ENCODE assay signal across 24 cellular contexts in genomic region chr16:53183442-53183841, GRCh38.
DNase-seq lines count a peak whose midpoint lies in the region; ATAC-seq, FAIRE-seq and TF ChIP-seq lines count a peak whose summit lies in the region.
"Had no signal": no experiment of that assay in that cellular context is flagged by ENCODE, and none has a peak within 500 bp of the region (broad histone marks: within the 10 kb centered on the region; RNA-seq: fewer than 3 reads in every experiment).

No MANE protein-coding gene starts in this region.

- POLR2A ChIA-PET in HepG2 (lab: Yijun Ruan, JAX) = no interaction called here

- peaks cover 0 to 20% (median 10%) of the 10 kb centered on the region in 6 donors for H3K9me3 Mint-ChIP-seq in immature natural killer cell

- no peak for FAIRE-seq in HepG2 (lab: Jason Lieb, UNC)
- FAIRE-seq: GM12878, RCC 7860 had no signal

- no peak overlapping the region for H3K4me2 ChIP-seq in HepG2 (ENCODE audit: low read depth, low read length)
- H3K4me2 ChIP-seq: BLaER1 had no signal

- peaks cover 3% of the 10 kb centered on the region for H3K79me2 ChIP-seq in HepG2 (ENCODE audit: insufficient read depth, low read length)

- intact Hi-C loops in HepG2 (cut with micrococcal nuclease; ENCODE audit: unreplicated experiment) = no loop called here

- no peak overlapping the region for H2AFZ ChIP-seq in HepG2 (ENCODE audit: low read length)

- H3K27me3 Mint-ChIP-seq in immature natural killer cell (ENCODE audit: low read depth in 3 of 3) = peaks cover 0 to 2% (median 0%) of the 10 kb centered on the region in 3 donors
- H3K27me3 Mint-ChIP-seq: CD4-positive, alpha-beta T cell; IgD-negative memory B cell had no signal

- TF ChIP-seq EP300 in HepG2 (IDR thresholded peaks at IDR 0.05; ENCODE audit: low read depth in 2 of 2, low read length in 2 of 2) = no peak
- TF ChIP-seq EP300 in HepG2 (CRISPR knock-in tag; IDR thresholded peaks at IDR 0.05; ENCODE audit: borderline replicate concordance) = no peak

- H3K9ac ChIP-seq in HepG2 (ENCODE audit: insufficient read depth, low read depth, low read length) = no peak overlapping the region
- H3K9ac ChIP-seq: BLaER1 had no signal

- H3K4me1 Mint-ChIP-seq in immature natural killer cell = no peaks in the 10 kb centered on the region

- H3K27ac Mint-ChIP-seq in immature natural killer cell = no peak overlapping the region
- H3K27ac Mint-ChIP-seq: CD4-positive, alpha-beta T cell; IgD-negative memory B cell had no signal

- CTCF ChIA-PET in HepG2 (lab: Yijun Ruan, JAX; ENCODE audit: low intra/inter-chr PET ratio, low total read pairs) = no interaction called here

- H3K27me3 ChIP-seq in HepG2 (ENCODE audit: control insufficient read depth in 1 of 2, insufficient read depth in 2 of 2, low read length in 2 of 2) = no peaks in the 10 kb centered on the region
- H3K27me3 ChIP-seq: BLaER1, SJCRH30 had no signal

- H3K27ac ChIP-seq in HepG2 (ENCODE audit: extremely low read length, insufficient read depth, low read length) = no peak overlapping the region
- H3K27ac ChIP-seq: BLaER1, HL-60, SJCRH30 had no signal

- H3K36me3 ChIP-seq in HepG2 (replicated peaks in 1 of 2; ENCODE audit: control insufficient read depth in 1 of 2, insufficient read depth in 2 of 2, low read length in 2 of 2) = peaks cover 3 to 10% of the 10 kb centered on the region in 2 experiments; a peak in 3 of 5 replicates

- peaks cover 8% of the 10 kb centered on the region for H3K4me1 ChIP-seq in HepG2 (ENCODE audit: insufficient read depth, low read length)
- H3K4me1 ChIP-seq: SJCRH30 had no signal

- H3K4me3 Mint-ChIP-seq in immature natural killer cell = no peak overlapping the region
- H3K4me3 Mint-ChIP-seq: CD4-positive, alpha-beta T cell; IgD-negative memory B cell had no signal

- no peak for TF ChIP-seq POLR2A in HepG2 (IDR thresholded peaks at IDR 0.05; ENCODE audit: insufficient read depth in 1 of 2, low read depth in 2 of 2, low read length in 2 of 2)

- H3K4me3 ChIP-seq in fibroblast of mammary gland (ENCODE audit: control insufficient read depth, low read depth, low read length) (no peak overlapping the region), HepG2 (replicated peaks in 1 of 3; ENCODE audit: insufficient read depth in 1 of 3, low read depth in 2 of 3, low read length in 3 of 3) (no peak overlapping the region)
- H3K4me3 ChIP-seq: BLaER1, GM12878, SJCRH30 had no signal

- DNase-seq in amniotic epithelial cell (ENCODE audit: low read depth) (peak; percentile 54), fibroblast of mammary gland (ENCODE audit: low read depth) (peak; percentile 24), HepG2 (ENCODE audit: low spot score) (peak; percentile 21), immature natural killer cell (no peak)
- DNase-seq in stimulated activated CD4-positive, alpha-beta T cell treated with anti-CD3 and anti-CD28 coated beads, Interleukin-4, amount 100 ng/mL, for 1 hour = no peak
- DNase-seq: ACHN; CD4-positive, alpha-beta T cell; COR-L47; DMS 273 treated with DMSO at 0.1 percent for 48 hours; DND-41; H7; NCI-H1105 treated with DMSO at 0.1 percent for 48 hours; NCI-H2029 treated with DMSO at 0.1 percent for 48 hours; NCI-H2171; NCI-H524 treated with DMSO at 0.1 percent for 48 hours; OCI-M1; SJCRH30 had no signal

- in situ Hi-C loops in HepG2 (cut with HindIII; ENCODE audit: extremely low pct_ligation_motif_present, low pct_unique_long_range_greater_than_20kb) = no loop called here

- no TSS peak for BruUV-seq in HepG2 (replicated peaks; lab: Mats Ljungman, UMichigan)

- no peak for TF ChIP-seq RAD21 in HepG2 (CRISPR knock-in tag; IDR thresholded peaks at IDR 0.05)

- TF ChIP-seq CTCF in fibroblast of mammary gland (conservative IDR thresholded peaks at IDR 0.05; ENCODE audit: control insufficient read depth, insufficient read depth, low read depth, low read length) = no peak
- no peak for TF ChIP-seq CTCF in HepG2 (CRISPR knock-in tag; IDR thresholded peaks at IDR 0.05)

- peaks cover 27% of the 10 kb centered on the region for H3K9me3 ChIP-seq in HepG2 (ENCODE audit: low read length)

- ATAC-seq in HepG2 (no peak), HG02678 (IDR thresholded peaks at IDR 0.05; ENCODE audit: unreplicated experiment) (no peak), HG03565 (IDR thresholded peaks at IDR 0.05; ENCODE audit: unreplicated experiment) (no peak)
- ATAC-seq: GM12878 had no signal

- 59% methylated on average over 4 of the region's 4 CpGs for WGBS in HepG2 (ENCODE audit: low lambda C conversion rate)

- no peaks in the 10 kb centered on the region for H4K20me1 ChIP-seq in HepG2 (ENCODE audit: insufficient read depth, low read length)

- H3K36me3 Mint-ChIP-seq in immature natural killer cell = peaks cover 18 to 30% (median 23%) of the 10 kb centered on the region in 3 donors

TF ChIP-seq in HepG2, 621 proteins besides CTCF, POLR2A, EP300 and RAD21:
- TF ChIP-seq RXRB (CRISPR knock-in tag; IDR thresholded peaks at IDR 0.05; ENCODE audit: borderline replicate concordance) (peak; percentile 41; the same call in 1 of the 2 replicates), SOX6 (IDR thresholded peaks at IDR 0.05) (no peak), SOX6 (CRISPR knock-in tag; IDR thresholded peaks at IDR 0.05) (0 out of 2 replicates have a peak, but pooled peaks have one; percentile 12), THRA (CRISPR knock-in tag; IDR thresholded peaks at IDR 0.05; ENCODE audit: borderline replicate concordance) (peak; percentile 59; the same call in 1 of the 2 replicates), ADNP (CRISPR knock-in tag; IDR thresholded peaks at IDR 0.05) (0 out of 2 replicates have a peak, but pooled peaks have one; percentile 58), SOX13 (IDR thresholded peaks at IDR 0.05) (no peak), SOX13 (CRISPR knock-in tag; conservative IDR thresholded peaks at IDR 0.05 in 1 of 2, IDR thresholded peaks at IDR 0.05 in 1 of 2) (peak in 1 of 2 experiments; percentile 37; a peak in 1 of 4 replicates), ZSCAN20 (CRISPR knock-in tag; IDR thresholded peaks at IDR 0.05; ENCODE audit: borderline replicate concordance) (no peak), ZNF737 (CRISPR knock-in tag; IDR thresholded peaks at IDR 0.05; ENCODE audit: borderline replicate concordance) (no peak), FOSL1 (CRISPR knock-in tag; IDR thresholded peaks at IDR 0.05; ENCODE audit: borderline replicate concordance) (0 out of 2 replicates have a peak, but pooled peaks have one; percentile 11), POGZ (CRISPR knock-in tag; IDR thresholded peaks at IDR 0.05) (peak; percentile 48; the same call in 1 of the 2 replicates), NFE2L1 (CRISPR knock-in tag; IDR thresholded peaks at IDR 0.05; ENCODE audit: borderline replicate concordance) (no peak), KLF13 (CRISPR knock-in tag; IDR thresholded peaks at IDR 0.05) (no peak), FOSL2 (CRISPR knock-in tag; IDR thresholded peaks at IDR 0.05) (peak; percentile 89), TCF7 (IDR thresholded peaks at IDR 0.05; ENCODE audit: low read depth) (0 out of 2 replicates have a peak, but pooled peaks have one; percentile 16), CEBPG (CRISPR knock-in tag; IDR thresholded peaks at IDR 0.05) (peak; percentile 54), PHF8 (CRISPR knock-in tag; IDR thresholded peaks at IDR 0.05) (no peak), HOMEZ (CRISPR knock-in tag; IDR thresholded peaks at IDR 0.05; ENCODE audit: low read depth) (peak; percentile 90; the same call in 1 of the 2 replicates)

Comparison
In these comparisons a context has a peak if more than half of its experiments do, and no peak if none do; other contexts are left out.
1. DNase-seq: peak in amniotic epithelial cell (single experiment), fibroblast of mammary gland (single experiment) and HepG2 (single experiment); none in immature natural killer cell (0 of 3) and stimulated activated CD4-positive, alpha-beta T cell treated with anti-CD3 and anti-CD28 coated beads, Interleukin-4, amount 100 ng/mL, for 1 hour (single experiment).